In the genomic region with DNA sequence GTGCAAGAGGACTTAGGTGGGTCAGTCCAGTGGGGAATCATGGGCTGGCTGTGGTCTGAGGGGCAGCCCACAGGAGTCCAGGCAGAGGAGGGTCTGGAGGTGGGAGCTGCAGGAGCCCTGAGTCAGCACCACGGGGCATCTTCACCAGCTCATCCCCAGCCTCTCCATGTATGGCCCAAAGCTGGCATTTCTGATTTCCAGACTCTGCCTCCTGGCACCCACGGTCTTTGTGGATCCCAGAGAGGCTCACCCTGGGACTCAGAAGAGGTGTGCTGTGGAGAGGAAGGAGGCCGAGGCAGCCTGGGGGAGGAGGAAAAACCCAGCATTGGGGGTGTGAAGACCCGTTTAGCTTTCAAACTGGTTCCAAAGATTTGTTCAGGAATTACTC, we compare ENCODE assay signal across 17 cellular contexts.
DNase-seq lines count a peak whose midpoint lies in the region; ATAC-seq and TF ChIP-seq lines count a peak whose summit lies in the region.
"Had no signal": no experiment of that assay in that cellular context is flagged by ENCODE, and none has a peak within 500 bp of the region (broad histone marks: within the 10 kb centered on the region; RNA-seq: fewer than 3 reads in every experiment).

No MANE protein-coding gene starts in this region.

- POLR2A ChIA-PET in activated B cell treated with CpG ODN at 0.5 μM for 24 hours (lab: Charles Lee): interaction anchor here (1.0 to 13.6 kb wide), 7 partner anchors 10 to 103 kb away, joined by 3 to 406 read pairs (median 19); a partner anchor contains a TSS

- H3K36me3 ChIP-seq in right atrium auricular region: no peaks in the 10 kb centered on the region
- H3K36me3 ChIP-seq in esophagus muscularis mucosa: no peaks in the 10 kb centered on the region
- H3K36me3 ChIP-seq: Peyer's patch had no signal

- intact Hi-C loops in left ventricle myocardium superior (cut with micrococcal nuclease): no loop called here
- intact Hi-C loops in activated B cell treated with CpG ODN at 0.5 μM for 24 hours (cut with micrococcal nuclease): loop anchor here (5.0 to 10.0 kb wide), 2 partner anchors 103 to 210 kb away; no protein-coding TSS in a partner anchor
- intact Hi-C loops in natural killer cell (cut with micrococcal nuclease): loop anchor here (5.0 to 10.0 kb wide), 3 partner anchors 47 to 130 kb away; a partner anchor contains a TSS
- intact Hi-C loops in esophagus muscularis mucosa (cut with DNase I): no loop called here

- WGBS in esophagus muscularis mucosa: 83% methylated on average over 4 of the region's 4 CpGs

- H3K27ac Mint-ChIP-seq in activated B cell treated with CpG ODN at 0.5 μM for 24 hours (peak overlapping the region; percentile 93), natural killer cell (no peak overlapping the region)
- H3K27ac Mint-ChIP-seq: HFFc6 had no signal

- H3K4me1 Mint-ChIP-seq in activated B cell treated with CpG ODN at 0.5 μM for 24 hours: peaks cover 83% of the 10 kb centered on the region
- peaks cover 74 to 87% of the 10 kb centered on the region in 2 donors for H3K4me1 Mint-ChIP-seq in natural killer cell

- no peak for ATAC-seq in left ventricle myocardium superior
- no peak for ATAC-seq in activated B cell treated with CpG ODN at 0.5 μM for 24 hours (ENCODE audit: low read depth)
- no peak for ATAC-seq in natural killer cell
- ATAC-seq: activated T-helper 17 cell treated with anti-CD3 and anti-CD28 coated beads, Interleukin-2, amount 50 U/mL, for 72 hours had no signal

- H3K27ac ChIP-seq in right atrium auricular region (no peak overlapping the region), esophagus muscularis mucosa (replicated peaks in 1 of 4) (no peak overlapping the region)

- no peak for TF ChIP-seq POLR2A in esophagus muscularis mucosa (IDR thresholded peaks at IDR 0.05; ENCODE audit: low read depth)

- H3K27me3 Mint-ChIP-seq in activated B cell treated with CpG ODN at 0.5 μM for 24 hours (no peaks in the 10 kb centered on the region), natural killer cell (ENCODE audit: low read depth in 2 of 2) (no peaks in the 10 kb centered on the region)
- H3K27me3 Mint-ChIP-seq: activated T-helper 17 cell treated with anti-CD3 and anti-CD28 coated beads, Interleukin-2, amount 50 U/mL, for 72 hours had no signal

- H3K4me1 ChIP-seq in right atrium auricular region (peaks cover 0 to 33% of the 10 kb centered on the region in 2 donors), esophagus muscularis mucosa (peaks cover 11 to 33% (median 22%) of the 10 kb centered on the region in 4 donors)

- H3K36me3 Mint-ChIP-seq in activated B cell treated with CpG ODN at 0.5 μM for 24 hours (ENCODE audit: low read depth) (no peaks in the 10 kb centered on the region), natural killer cell (no peaks in the 10 kb centered on the region)
- H3K36me3 Mint-ChIP-seq: brain had no signal

- H3K4me3 Mint-ChIP-seq in activated B cell treated with CpG ODN at 0.5 μM for 24 hours: no peak overlapping the region
- H3K4me3 Mint-ChIP-seq in natural killer cell: no peak overlapping the region
- H3K4me3 Mint-ChIP-seq: activated T-helper 17 cell treated with anti-CD3 and anti-CD28 coated beads, Interleukin-2, amount 50 U/mL, for 72 hours; brain; HFFc6 had no signal

- peaks cover 2% of the 10 kb centered on the region for H3K9me3 Mint-ChIP-seq in activated B cell treated with CpG ODN at 0.5 μM for 24 hours
- peaks cover 3 to 5% of the 10 kb centered on the region in 2 donors for H3K9me3 Mint-ChIP-seq in natural killer cell
- H3K9me3 Mint-ChIP-seq: activated T-helper 17 cell treated with anti-CD3 and anti-CD28 coated beads, Interleukin-2, amount 50 U/mL, for 72 hours; HFFc6 had no signal

- H3K9me3 ChIP-seq in right atrium auricular region: no peaks in the 10 kb centered on the region
- H3K9me3 ChIP-seq in esophagus muscularis mucosa: no peaks in the 10 kb centered on the region
- H3K9me3 ChIP-seq: Peyer's patch had no signal

- TF ChIP-seq EP300 in esophagus muscularis mucosa (IDR thresholded peaks at IDR 0.05): no peak

- TF ChIP-seq CTCF in right atrium auricular region (IDR thresholded peaks at IDR 0.05) (no peak), activated B cell treated with CpG ODN at 0.5 μM for 24 hours (IDR thresholded peaks at IDR 0.05) (no peak), natural killer cell (IDR thresholded peaks at IDR 0.05) (no peak), foreskin fibroblast (IDR thresholded peaks at IDR 0.05; ENCODE audit: low read depth, low read length) (no peak), esophagus muscularis mucosa (IDR thresholded peaks at IDR 0.05) (no peak)

- DNase-seq in right atrium auricular region (ENCODE audit: low spot score) (peak; percentile 16), left ventricle myocardium superior (no peak), activated B cell treated with CpG ODN at 0.5 μM for 24 hours (peak; percentile 13), natural killer cell (peak; percentile 13), H4 (ENCODE audit: low spot score) (no peak), foreskin fibroblast (no peak), esophagus muscularis mucosa (ENCODE audit: extremely low spot score) (no peak), DMS 273 (lab: John Stamatoyannopoulos, UW; ENCODE audit: unreplicated experiment) (no peak)
- DNase-seq: EL, foreskin melanocyte, HFFc6, mesendoderm, NCI-H510A treated with DMSO at 0.1 percent for 48 hours had no signal

- H3K27me3 ChIP-seq in right atrium auricular region: no peaks in the 10 kb centered on the region
- no peaks in the 10 kb centered on the region for H3K27me3 ChIP-seq in esophagus muscularis mucosa
- H3K27me3 ChIP-seq: Peyer's patch had no signal

- H3K4me3 ChIP-seq in right atrium auricular region (no peak overlapping the region), foreskin fibroblast (ENCODE audit: low read depth in 1 of 2, low read length in 2 of 2) (no peak overlapping the region), esophagus muscularis mucosa (no peak overlapping the region)
- H3K4me3 ChIP-seq: Peyer's patch, smooth muscle cell had no signal

- CTCF ChIA-PET in activated B cell treated with CpG ODN at 0.5 μM for 24 hours (lab: Charles Lee): interaction anchor here (3.0 to 6.7 kb wide), 5 partner anchors 32 to 226 kb away, joined by 20 to 47 read pairs (median 39); a partner anchor contains a TSS

Comparison
In these comparisons a context has a peak if more than half of its experiments do, and no peak if none do; other contexts are left out.
1. DNase-seq: peak in right atrium auricular region (single experiment), activated B cell treated with CpG ODN at 0.5 μM for 24 hours (single experiment) and natural killer cell (single experiment); none in left ventricle myocardium superior (single experiment), H4 (single experiment), foreskin fibroblast (0 of 2), esophagus muscularis mucosa (single experiment) and DMS 273 (single experiment).
2. intact Hi-C loops: an anchor here in activated B cell treated with CpG ODN at 0.5 μM for 24 hours (5.0 to 10.0 kb wide) and natural killer cell (5.0 to 10.0 kb wide); none called in left ventricle myocardium superior and esophagus muscularis mucosa.